ENCODE assay signal across 1 cellular context in the genomic region with DNA sequence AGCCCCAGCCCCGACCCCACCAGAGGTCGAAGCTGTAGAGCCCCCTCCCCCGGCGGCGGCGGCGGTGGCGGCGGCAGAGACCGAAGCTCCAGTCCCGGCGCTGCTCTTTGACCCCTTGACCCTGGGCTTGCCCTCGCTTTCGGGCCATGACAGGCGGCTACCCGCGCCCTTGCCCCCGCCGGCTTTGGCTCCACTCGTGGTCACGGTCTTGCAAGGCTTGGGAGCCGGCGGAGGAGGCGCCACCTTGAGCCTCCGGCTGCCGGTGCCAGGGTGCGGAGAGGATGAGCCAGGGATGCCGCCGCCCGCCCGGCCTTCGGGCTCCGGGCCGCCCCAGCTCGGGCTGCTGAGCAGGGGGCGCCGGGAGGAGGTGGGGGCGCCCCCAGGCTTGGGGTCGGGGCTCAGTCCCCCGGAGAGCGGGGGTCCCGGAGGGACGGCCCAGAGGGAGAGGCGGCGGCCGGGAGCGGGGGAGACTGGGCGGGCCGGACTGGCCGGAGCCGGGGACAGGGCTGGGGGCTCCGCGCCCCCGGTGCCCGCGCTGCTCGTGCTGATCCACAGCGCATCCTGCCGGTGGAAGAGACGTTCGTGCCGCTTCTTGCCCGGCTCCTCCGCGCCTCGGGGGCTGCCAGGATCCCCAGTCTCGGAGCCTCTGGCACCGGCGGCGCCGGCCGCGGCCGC.
TF ChIP-seq lines count a peak whose summit lies in the region.

No MANE protein-coding gene starts in this region.

TF ChIP-seq in HepG2, 621 proteins besides CTCF, POLR2A, EP300 and RAD21 (continued from another document):
- TF ChIP-seq, protein P1, sequence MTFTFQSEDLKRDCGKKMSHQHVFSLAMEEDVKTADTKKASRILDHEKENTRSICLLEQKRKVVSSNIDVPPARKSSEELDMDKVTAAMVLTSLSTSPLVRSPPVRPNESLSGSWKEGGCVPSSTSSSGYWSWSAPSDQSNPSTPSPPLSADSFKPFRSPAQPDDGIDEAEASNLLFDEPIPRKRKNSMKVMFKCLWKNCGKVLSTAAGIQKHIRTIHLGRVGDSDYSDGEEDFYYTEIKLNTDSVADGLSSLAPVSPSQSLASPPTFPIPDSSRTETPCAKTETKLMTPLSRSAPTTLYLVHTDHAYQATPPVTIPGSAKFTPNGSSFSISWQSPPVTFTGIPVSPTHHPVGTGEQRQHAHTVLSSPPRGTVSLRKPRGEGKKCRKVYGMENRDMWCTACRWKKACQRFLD (CRISPR knock-in tag; IDR thresholded peaks at IDR 0.05; ENCODE audit: borderline replicate concordance), result 0 out of 2 replicates have a peak, but pooled peaks have one; percentile 17
- TF ChIP-seq ZNF570 (CRISPR knock-in tag; IDR thresholded peaks at IDR 0.05; ENCODE audit: borderline replicate concordance) (no peak), RCOR2 (CRISPR knock-in tag; IDR thresholded peaks at IDR 0.05) (no peak), ZNF788 (CRISPR knock-in tag; IDR thresholded peaks at IDR 0.05; ENCODE audit: borderline replicate concordance) (no peak), CBX2 (IDR thresholded peaks at IDR 0.05; ENCODE audit: low read depth, low read length) (no peak), CBX2 (CRISPR knock-in tag; IDR thresholded peaks at IDR 0.05; ENCODE audit: low read depth) (no peak), ZFP62 (CRISPR knock-in tag; IDR thresholded peaks at IDR 0.05) (no peak), STAG1 (CRISPR knock-in tag; IDR thresholded peaks at IDR 0.05) (no peak)
- TF ChIP-seq, protein P2, sequence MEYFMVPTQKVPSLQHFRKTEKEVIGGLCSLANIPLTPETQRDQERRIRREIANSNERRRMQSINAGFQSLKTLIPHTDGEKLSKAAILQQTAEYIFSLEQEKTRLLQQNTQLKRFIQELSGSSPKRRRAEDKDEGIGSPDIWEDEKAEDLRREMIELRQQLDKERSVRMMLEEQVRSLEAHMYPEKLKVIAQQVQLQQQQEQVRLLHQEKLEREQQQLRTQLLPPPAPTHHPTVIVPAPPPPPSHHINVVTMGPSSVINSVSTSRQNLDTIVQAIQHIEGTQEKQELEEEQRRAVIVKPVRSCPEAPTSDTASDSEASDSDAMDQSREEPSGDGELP (IDR thresholded peaks at IDR 0.05; ENCODE audit: borderline replicate concordance, low read depth), result no peak
